Comparison of ENCODE assay signal across 15 cellular contexts in genomic region chr18:70420151-70420898, GRCh38.
DNase-seq lines count a peak whose midpoint lies in the region; ATAC-seq and TF ChIP-seq lines count a peak whose summit lies in the region.
"Had no signal": no experiment of that assay in that cellular context is flagged by ENCODE, and none has a peak within 500 bp of the region (broad histone marks: within the 10 kb centered on the region; RNA-seq: fewer than 3 reads in every experiment).

No MANE protein-coding gene starts in this region.

- peaks cover 78% of the 10 kb centered on the region for H3K4me1 Mint-ChIP-seq in HFFc6 (ENCODE audit: low read depth)

- no peak overlapping the region for H3K27ac ChIP-seq in right cardiac atrium (ENCODE audit: low read length)

- TF ChIP-seq CTCF in HFFc6 (IDR thresholded peaks at IDR 0.05): no peak

- H3K4me3 Mint-ChIP-seq in HFFc6: peak overlapping the region; percentile 87
- H3K4me3 Mint-ChIP-seq: activated naive CD8-positive, alpha-beta T cell treated with anti-CD3 and anti-CD28 coated beads, Interleukin-2, amount 10 ng/mL, durations not matched to agents 7 days and 5 days; H9; T-cell had no signal

- H3K27me3 Mint-ChIP-seq in HFFc6 (ENCODE audit: insufficient read depth): peaks cover 1% of the 10 kb centered on the region

- intact Hi-C loops in right cardiac atrium (cut with DNase I): loop anchor here in 2 of 4 donors (10.0 kb wide), 2 partner anchors 116 to 126 kb away; no protein-coding TSS in a partner anchor

- no peaks in the 10 kb centered on the region for H3K9me3 Mint-ChIP-seq in HFFc6
- H3K9me3 Mint-ChIP-seq: activated naive CD8-positive, alpha-beta T cell treated with anti-CD3 and anti-CD28 coated beads, Interleukin-2, amount 10 ng/mL, durations not matched to agents 7 days and 5 days; H9; T-cell had no signal

- 65% methylated on average over 4 of the region's 4 CpGs for WGBS in right cardiac atrium

- peak overlapping the region; percentile 97 for H3K27ac Mint-ChIP-seq in HFFc6
- H3K27ac Mint-ChIP-seq: activated naive CD8-positive, alpha-beta T cell treated with anti-CD3 and anti-CD28 coated beads, Interleukin-2, amount 10 ng/mL, durations not matched to agents 7 days and 5 days; H9; T-cell had no signal

- peak; percentile 60 for DNase-seq in A172 (ENCODE audit: low spot score)
- DNase-seq in HFFc6: peak; percentile 79
- DNase-seq in SKM-1 treated with dmso at 0.1 percent for 144 hours (lab: John Stamatoyannopoulos, UW; ENCODE audit: unreplicated experiment): peak; percentile 51
- peak; percentile 63 for DNase-seq in fibroblast of peridontal ligament (ENCODE audit: extremely low read depth)
- DNase-seq in NCI-H146 (lab: John Stamatoyannopoulos, UW): no peak
- no peak for DNase-seq in right cardiac atrium
- DNase-seq in SHP77 (lab: John Stamatoyannopoulos, UW): no peak
- DNase-seq: activated naive CD8-positive, alpha-beta T cell treated with anti-CD3 and anti-CD28 coated beads, Interleukin-2, amount 10 ng/mL, durations not matched to agents 7 days and 5 days; effector memory CD4-positive, alpha-beta T cell; GF-D8; H9; Kasumi-1; NCI-H526; T-cell had no signal

- no peaks in the 10 kb centered on the region for H3K27me3 ChIP-seq in right cardiac atrium (ENCODE audit: control insufficient read depth, insufficient read depth)

- H3K9me3 ChIP-seq in right cardiac atrium (ENCODE audit: control insufficient read depth, low read length): no peaks in the 10 kb centered on the region

- no peak overlapping the region for H3K4me3 ChIP-seq in right cardiac atrium (ENCODE audit: low read length)

- no peaks in the 10 kb centered on the region for H3K36me3 Mint-ChIP-seq in HFFc6 (ENCODE audit: low read depth)
- H3K36me3 Mint-ChIP-seq: activated naive CD8-positive, alpha-beta T cell treated with anti-CD3 and anti-CD28 coated beads, Interleukin-2, amount 10 ng/mL, durations not matched to agents 7 days and 5 days; T-cell had no signal

- peaks cover 6% of the 10 kb centered on the region for H3K4me1 ChIP-seq in right cardiac atrium (ENCODE audit: control insufficient read depth, insufficient read depth, low read length)

- no peak for ATAC-seq in HG02981 (IDR thresholded peaks at IDR 0.05; ENCODE audit: unreplicated experiment)
- ATAC-seq in right cardiac atrium: no peak
- ATAC-seq: T-cell had no signal

Comparison
In these comparisons a context has a peak if more than half of its experiments do, and no peak if none do; other contexts are left out.
1. DNase-seq: peak in A172 (single experiment), HFFc6 (single experiment), SKM-1 treated with dmso at 0.1 percent for 144 hours (single experiment) and fibroblast of peridontal ligament (single experiment); none in NCI-H146 (single experiment), right cardiac atrium (0 of 3) and SHP77 (0 of 2).